1 cellular context compared by ENCODE assay signal in genomic region chr9:86045654-86046053, GRCh38.
A peak's percentile ranks its signal among the peaks of the same experiment; 100 is the strongest.
TF ChIP-seq lines count a peak whose summit lies in the region.

No MANE protein-coding gene starts in this region.

TF ChIP-seq in HEK293, 187 proteins besides CTCF, POLR2A, EP300 and RAD21 (continued from another document):
- 0 out of 2 replicates have a peak, but pooled peaks have one; percentile 10 for TF ChIP-seq ZSCAN4 (tag by site-specific recombination; IDR thresholded peaks at IDR 0.05)
- TF ChIP-seq FEZF1 (tag by site-specific recombination; IDR thresholded peaks at IDR 0.05), result no peak
- no peak for TF ChIP-seq ZNF157 (tag by site-specific recombination; IDR thresholded peaks at IDR 0.05)
- no peak for TF ChIP-seq ELK4 (IDR thresholded peaks at IDR 0.05; ENCODE audit: borderline replicate concordance, low read depth, low read length)
- TF ChIP-seq ZNF501 (tag by site-specific recombination; IDR thresholded peaks at IDR 0.05), result no peak
- 0 out of 2 replicates have a peak, but pooled peaks have one; percentile 15 for TF ChIP-seq PRDM10 (tag by site-specific recombination; IDR thresholded peaks at IDR 0.05)
- TF ChIP-seq ZNF391 (tag by site-specific recombination; IDR thresholded peaks at IDR 0.05; ENCODE audit: borderline replicate concordance, low read depth), result no peak
- no peak for TF ChIP-seq ZNF18 (tag by site-specific recombination; IDR thresholded peaks at IDR 0.05)
- TF ChIP-seq ZNF19 (tag by site-specific recombination; IDR thresholded peaks at IDR 0.05; ENCODE audit: low read depth), result no peak
- TF ChIP-seq ZSCAN23 (tag by site-specific recombination; IDR thresholded peaks at IDR 0.05), result no peak
- no peak for TF ChIP-seq ZNF404 (tag by site-specific recombination; IDR thresholded peaks at IDR 0.05)
